Comparison of ENCODE assay signal across 28 cellular contexts in the genomic region with DNA sequence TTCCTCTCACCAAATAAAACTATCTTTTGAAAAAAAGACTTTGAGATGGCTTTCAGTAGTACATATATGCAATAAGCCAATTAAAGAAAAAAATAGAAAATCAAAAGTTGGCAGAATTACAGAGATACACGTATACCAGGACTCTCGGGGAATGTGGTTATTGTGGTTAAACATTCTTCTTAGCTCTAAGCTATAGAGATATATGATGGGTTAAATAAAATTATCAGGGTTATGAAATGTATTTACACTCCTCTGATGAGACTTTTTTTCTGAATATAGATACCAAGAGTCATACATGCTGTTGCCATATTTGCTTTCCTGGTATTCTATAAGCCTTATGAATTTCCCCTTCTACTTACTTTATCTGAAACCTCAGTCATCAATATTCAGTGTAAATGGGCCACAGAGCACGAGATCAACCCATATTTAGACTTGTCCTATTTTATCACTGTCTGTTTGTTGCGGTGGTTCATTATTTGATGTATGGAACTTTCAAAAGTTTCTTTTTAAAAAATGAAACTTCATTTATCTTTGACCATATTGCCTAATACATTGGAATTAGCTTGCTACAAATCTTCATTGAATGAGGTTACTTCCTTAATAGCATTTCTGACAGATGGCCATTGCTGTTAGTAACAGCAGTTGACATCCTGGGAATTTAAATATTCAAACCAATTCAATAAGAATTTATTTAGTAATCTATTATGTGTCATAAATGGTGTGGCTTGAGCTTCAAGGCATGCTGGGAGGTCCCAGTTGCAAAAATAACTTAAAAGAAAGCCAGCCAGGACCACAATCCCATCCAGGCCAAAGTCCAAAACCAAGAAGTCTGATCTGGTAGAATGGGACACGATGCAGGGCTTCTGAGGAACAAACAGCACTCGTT. TPM values are rescaled to one million over a fixed set of nuclear protein-coding genes. Genes with fewer than 3 reads are reported as not detected.
DNase-seq lines count a peak whose midpoint lies in the region; ATAC-seq and TF ChIP-seq lines count a peak whose summit lies in the region.
"Had no signal": no experiment of that assay in that cellular context is flagged by ENCODE, and none has a peak within 500 bp of the region (broad histone marks: within the 10 kb centered on the region; RNA-seq: fewer than 3 reads in every experiment).

No MANE protein-coding gene starts in this region.

- H2AFZ ChIP-seq in DND-41 (ENCODE audit: low read depth, low read length): no peak overlapping the region
- H2AFZ ChIP-seq in fibroblast of lung (ENCODE audit: low read length): no peak overlapping the region
- H2AFZ ChIP-seq in neuronal stem cell (ENCODE audit: low read length): peak overlapping the region; percentile 62
- H2AFZ ChIP-seq: GM23338 had no signal

- no CpG with 5 or more reads among the region's 6 CpGs for WGBS in neuronal stem cell (ENCODE audit: extremely low coverage in 2 of 2, insufficient read length in 2 of 2, insufficient replicate concordance in 1 of 2), 2 donors

- H2BK120ac ChIP-seq in neuronal stem cell (ENCODE audit: low read depth, low read length): no peak overlapping the region

- H2BK15ac ChIP-seq in neuronal stem cell (ENCODE audit: low read length): no peak overlapping the region

- no peak overlapping the region for H2AK5ac ChIP-seq in neuronal stem cell (ENCODE audit: low read depth, low read length)

- H3K4me1 ChIP-seq in DND-41 (ENCODE audit: insufficient read depth, low read length) (peaks cover 13% of the 10 kb centered on the region), fibroblast of lung (ENCODE audit: control insufficient read depth, extremely low read depth, insufficient read depth, low read length) (no peaks in the 10 kb centered on the region), neuronal stem cell (ENCODE audit: control insufficient read depth in 2 of 2, insufficient read depth in 1 of 2, low read depth in 1 of 2, low read length in 2 of 2) (peaks cover 6 to 13% of the 10 kb centered on the region in 2 donors)
- H3K4me1 ChIP-seq: right atrium auricular region, upper lobe of right lung had no signal

- H3K79me1 ChIP-seq in neuronal stem cell (ENCODE audit: low read depth, low read length): no peaks in the 10 kb centered on the region

- H3K9ac ChIP-seq in DND-41 (ENCODE audit: low read depth, low read length) (no peak overlapping the region), fibroblast of lung (ENCODE audit: insufficient read depth, low read length) (no peak overlapping the region), neuronal stem cell (ENCODE audit: low read depth, low read length, poor library complexity) (no peak overlapping the region)
- H3K9ac ChIP-seq: KMS-11 had no signal

- no peak overlapping the region for H4K8ac ChIP-seq in neuronal stem cell (ENCODE audit: low read depth, low read length)

- H3K18ac ChIP-seq in neuronal stem cell (ENCODE audit: low read length): no peak overlapping the region

- H3K27ac ChIP-seq in DND-41 (ENCODE audit: low read length): no peak overlapping the region
- no peak overlapping the region for H3K27ac ChIP-seq in fibroblast of lung (ENCODE audit: insufficient read depth, low read length)
- H3K27ac ChIP-seq in neuronal stem cell (replicated peaks; ENCODE audit: low read length): no peak overlapping the region
- H3K27ac ChIP-seq: dorsolateral prefrontal cortex, KMS-11, right atrium auricular region, upper lobe of right lung had no signal

- no peak overlapping the region for H3K14ac ChIP-seq in neuronal stem cell (ENCODE audit: low read length)

- H3K36me3 ChIP-seq in DND-41 (ENCODE audit: insufficient read depth, low read length): no peaks in the 10 kb centered on the region
- H3K36me3 ChIP-seq in fibroblast of lung (ENCODE audit: control insufficient read depth, insufficient read depth, low read length): no peaks in the 10 kb centered on the region
- no peaks in the 10 kb centered on the region for H3K36me3 ChIP-seq in neuronal stem cell (replicated peaks in 1 of 2; ENCODE audit: control insufficient read depth in 2 of 2, insufficient read depth in 2 of 2, low read length in 2 of 2)
- H3K36me3 ChIP-seq: right atrium auricular region, upper lobe of right lung had no signal

- H3K27me3 ChIP-seq in DND-41 (ENCODE audit: insufficient read depth, low read length, poor library complexity) (no peaks in the 10 kb centered on the region), fibroblast of lung (ENCODE audit: control insufficient read depth, insufficient read depth, low read length) (no peaks in the 10 kb centered on the region), neuronal stem cell (ENCODE audit: control insufficient read depth in 3 of 3, insufficient read depth in 3 of 3, low read depth in 1 of 3, low read length in 3 of 3) (no peaks in the 10 kb centered on the region)
- H3K27me3 ChIP-seq: dorsolateral prefrontal cortex, right atrium auricular region, upper lobe of right lung had no signal

- no peaks in the 10 kb centered on the region for H3K79me2 ChIP-seq in DND-41 (ENCODE audit: insufficient read depth, low read length)
- H3K79me2 ChIP-seq in fibroblast of lung (ENCODE audit: control insufficient read depth, insufficient read depth, low read length): no peaks in the 10 kb centered on the region

- H3K9me3 ChIP-seq in DND-41 (ENCODE audit: insufficient read depth, low read length, severe bottlenecking): no peaks in the 10 kb centered on the region
- peaks cover 1% of the 10 kb centered on the region for H3K9me3 ChIP-seq in fibroblast of lung (ENCODE audit: control insufficient read depth, insufficient read depth, low read depth, low read length)
- peaks cover 0 to 16% of the 10 kb centered on the region in 2 donors for H3K9me3 ChIP-seq in neuronal stem cell (replicated peaks in 1 of 2; ENCODE audit: control insufficient read depth in 2 of 2, insufficient read depth in 1 of 2, low read depth in 1 of 2, low read length in 2 of 2)
- H3K9me3 ChIP-seq: upper lobe of right lung had no signal

- no peak overlapping the region for H2BK12ac ChIP-seq in neuronal stem cell (ENCODE audit: low read length)

- no peak for TF ChIP-seq CTCF in DND-41 (IDR thresholded peaks at IDR 0.05; ENCODE audit: borderline replicate concordance, extremely low read depth, low read length, poor library complexity, severe bottlenecking)
- no peak for TF ChIP-seq CTCF in fibroblast of lung (conservative IDR thresholded peaks at IDR 0.05 in 1 of 2, IDR thresholded peaks at IDR 0.05 in 1 of 2; ENCODE audit: low read depth in 1 of 2, low read length in 2 of 2)

- no peak overlapping the region for H3K4ac ChIP-seq in neuronal stem cell (ENCODE audit: low read length)

- H3K23ac ChIP-seq in neuronal stem cell (ENCODE audit: low read depth, low read length, poor library complexity): no peak overlapping the region

- H4K20me1 ChIP-seq in DND-41 (ENCODE audit: insufficient read depth, low read length): no peaks in the 10 kb centered on the region
- no peaks in the 10 kb centered on the region for H4K20me1 ChIP-seq in fibroblast of lung (ENCODE audit: control insufficient read depth, extremely low read depth, insufficient read depth, low read length)

- no peak overlapping the region for H2BK5ac ChIP-seq in neuronal stem cell (ENCODE audit: low read length)

- H3K4me3 ChIP-seq in DND-41 (ENCODE audit: low read depth in 1 of 2, low read length in 2 of 2) (no peak overlapping the region), fibroblast of lung (replicated peaks in 1 of 4; ENCODE audit: control extremely low read depth in 1 of 4, insufficient read depth in 1 of 4, low read depth in 3 of 4, low read length in 4 of 4) (no peak overlapping the region), neuronal stem cell (ENCODE audit: low read length in 2 of 2) (no peak overlapping the region)
- H3K4me3 ChIP-seq: dorsolateral prefrontal cortex, GM12878, GM23338, right atrium auricular region, upper lobe of right lung had no signal

- H3K4me2 ChIP-seq in DND-41 (ENCODE audit: insufficient read depth, low read length): no peak overlapping the region
- H3K4me2 ChIP-seq in fibroblast of lung (ENCODE audit: extremely low read depth, insufficient read depth, low read length): no peak overlapping the region
- H3K4me2 ChIP-seq in neuronal stem cell (ENCODE audit: insufficient read depth, low read length, poor library complexity, severe bottlenecking): no peak overlapping the region
- H3K4me2 ChIP-seq: GM23338, KMS-11 had no signal

- H4K91ac ChIP-seq in neuronal stem cell (ENCODE audit: low read depth, low read length, poor library complexity): no peak overlapping the region

- peak; percentile 58 for ATAC-seq in DND-41 (ENCODE audit: insufficient read depth, low read depth)
- ATAC-seq in HG02571 (IDR thresholded peaks at IDR 0.05; ENCODE audit: unreplicated experiment): no peak
- no peak for ATAC-seq in HG02970 (IDR thresholded peaks at IDR 0.05; ENCODE audit: low FRiP score, unreplicated experiment)
- ATAC-seq in esophagus mucosa: no peak
- ATAC-seq: activated T-cell treated with anti-CD3 and anti-CD28 coated beads, Interleukin-2, amount 50 U/mL, for 72 hours; GM12878; GM23338; left lobe of liver; upper lobe of right lung had no signal

- DNase-seq in DND-41: no peak
- DNase-seq in NCI-H226: peak; percentile 8
- DNase-seq in fibroblast of lung (ENCODE audit: low read depth in 2 of 2): peak; percentile 22 to 78
- no peak for DNase-seq in neuronal stem cell (ENCODE audit: low spot score)
- no peak for DNase-seq in KG1 (lab: John Stamatoyannopoulos, UW)
- DNase-seq: activated CD4-positive, alpha-beta memory T cell treated with anti-CD3 and anti-CD28 coated beads for 36 hours; activated T-cell treated with anti-CD3 and anti-CD28 coated beads, Interleukin-2, amount 50 U/mL, for 72 hours; CD4-positive, CD25-positive, alpha-beta regulatory T cell; dorsolateral prefrontal cortex; glutamatergic neuron; mesendoderm; MM.1S; NCI-H1105 treated with DMSO at 0.1 percent for 48 hours; NCI-H2081 treated with DMSO at 0.1 percent for 48 hours; NCI-H2227 treated with DMSO at 0.1 percent for 48 hours; NCI-H526 treated with DMSO at 0.1 percent for 48 hours; NK-92 treated with Interleukin-12 subunit alpha and Interleukin-12 subunit beta, amount 100 ng/mL, for 24 hours; stimulated activated CD4-positive, alpha-beta T cell treated with anti-CD3 and anti-CD28 coated beads, Interleukin-1b, Interleukin-23, amount 100 ng/mL, for 48 hours; stimulated activated naive CD4-positive, alpha-beta T cell treated with Interleukin-2 at 50 U/mL for 16 hours; upper lobe of right lung had no signal

RNA-seq across cellular contexts. Expression of a gene that starts 19.6 kb away (rescaled TPM):
- total RNA-seq in fibroblast of lung (27.2 and 72.5 TPM in 2 replicates), esophagus mucosa (36.1 TPM)
- 20.3 and 35.0 TPM in 2 replicates for polyA plus RNA-seq in fibroblast of lung
- 22.5 and 30.5 TPM in 2 replicates for polyA plus RNA-seq in fibroblast of lung (2012)
- polyA minus RNA-seq in fibroblast of lung (ENCODE audit: low replicate concordance): 31.5 and 56.7 TPM in 2 replicates
- 27.7 TPM for polyA plus RNA-seq in neuronal stem cell (2013, experiment 1 of 2)
- polyA plus RNA-seq in neuronal stem cell (2013, experiment 2 of 2): 27.2 TPM

Comparison
In these comparisons a context has a peak if more than half of its experiments do, and no peak if none do; other contexts are left out.
1. DNase-seq: peak in NCI-H226 (single experiment) and fibroblast of lung (2 of 2); none in DND-41 (single experiment), neuronal stem cell (single experiment) and KG1 (single experiment).